16 cellular contexts compared by ENCODE assay signal in genomic region chr15:68176601-68177000, GRCh38. TPM values are rescaled to one million over a fixed set of nuclear protein-coding genes. Genes with fewer than 3 reads are reported as not detected.
DNase-seq lines count a peak whose midpoint lies in the region; ATAC-seq, FAIRE-seq and TF ChIP-seq lines count a peak whose summit lies in the region.
"Had no signal": no experiment of that assay in that cellular context is flagged by ENCODE, and none has a peak within 500 bp of the region (broad histone marks: within the 10 kb centered on the region; RNA-seq: fewer than 3 reads in every experiment).

No MANE protein-coding gene starts in this region.

- intact Hi-C loops in IMR-90 (cut with micrococcal nuclease) (no loop called here), spleen (cut with DNase I; ENCODE audit: low total_unique reads) (loop anchor here (10.0 kb wide), 1 partner anchor 58 kb away; no protein-coding TSS in a partner anchor), kidney (cut with DNase I) (no loop called here)

- no peak overlapping the region for H2BK120ac ChIP-seq in IMR-90 (ENCODE audit: low read depth, low read length)

- H2AK5ac ChIP-seq in IMR-90 (ENCODE audit: low read depth, low read length), result no peak overlapping the region

- H3K27me3 ChIP-seq in IMR-90 (ENCODE audit: control insufficient read depth, insufficient read depth, low read length) (no peaks in the 10 kb centered on the region), osteoblast (ENCODE audit: insufficient read depth, low read length) (no peaks in the 10 kb centered on the region), spleen (replicated peaks in 1 of 7) (no peaks in the 10 kb centered on the region)

- H3K79me1 ChIP-seq in IMR-90 (ENCODE audit: low read depth in 1 of 2, low read length in 2 of 2), result peaks cover 8 to 10% of the 10 kb centered on the region in 2 experiments; a peak in 3 of 4 replicates

- no peak for ATAC-seq in IMR-90 (ENCODE audit: low read depth)

- H3K79me2 ChIP-seq in osteoblast (ENCODE audit: insufficient read depth, low read length), result no peaks in the 10 kb centered on the region

- no peak overlapping the region for H3K27ac ChIP-seq in IMR-90 (ENCODE audit: insufficient read depth, low read length)
- H3K27ac ChIP-seq in osteoblast (ENCODE audit: low read depth, low read length), result peak overlapping the region; percentile 55
- no peak overlapping the region for H3K27ac ChIP-seq in spleen
- no peak overlapping the region for H3K27ac ChIP-seq in kidney (ENCODE audit: low read depth in 2 of 2, low read length in 2 of 2)
- no peak overlapping the region for H3K27ac ChIP-seq in caudate nucleus (ENCODE audit: low read depth, low read length)
- H3K27ac ChIP-seq: PC-9 had no signal

- no peak for TF ChIP-seq POLR2A in IMR-90 (IDR thresholded peaks at IDR 0.05; ENCODE audit: low read depth, low read length)
- TF ChIP-seq POLR2A in spleen (IDR thresholded peaks at IDR 0.05), result no peak

- DNase-seq in AG20443 (ENCODE audit: low spot score) (peak; percentile 45), IMR-90 (no peak), fibroblast of gingiva (ENCODE audit: low read depth) (peak; percentile 60), osteoblast (ENCODE audit: insufficient read length, low spot score, missing footprints) (no peak), spleen (no peak), kidney (no peak), caudate nucleus (lab: John Stamatoyannopoulos, UW) (no peak)
- DNase-seq: CD4-positive, CD25-positive, alpha-beta regulatory T cell; H7; Karpas-422; MM.1S; NCI-H1105; NCI-H1694; NCI-H510A treated with DMSO at 0.1 percent for 48 hours; NCI-H82; PC-9 had no signal

- no peak overlapping the region for H3K18ac ChIP-seq in IMR-90 (ENCODE audit: low read depth, low read length)

- H3K36me3 ChIP-seq in IMR-90 (ENCODE audit: control insufficient read depth, insufficient read depth, low read length) (peaks cover 12% of the 10 kb centered on the region), osteoblast (ENCODE audit: insufficient read depth, low read length) (peaks cover 23% of the 10 kb centered on the region), spleen (peaks cover 0 to 99% (median 41%) of the 10 kb centered on the region in 6 donors), kidney (ENCODE audit: control insufficient read depth in 1 of 2, insufficient read depth in 2 of 2, low read length in 2 of 2) (peaks cover 18 to 24% of the 10 kb centered on the region in 2 donors)

- H2BK20ac ChIP-seq in IMR-90 (ENCODE audit: low read depth, low read length), result no peak overlapping the region

- in situ Hi-C loops in IMR-90 (cut with MboI; ENCODE audit: low sequenced_read_pairs), result no loop called here

- TF ChIP-seq CTCF in IMR-90 (conservative IDR thresholded peaks at IDR 0.05; ENCODE audit: low read depth, low read length) (no peak), osteoblast (IDR thresholded peaks at IDR 0.05; ENCODE audit: extremely low read depth, low read depth, low read length) (no peak), spleen (IDR thresholded peaks at IDR 0.05 in 8 of 11, conservative IDR thresholded peaks at IDR 0.05 in 3 of 11) (no peak), kidney (IDR thresholded peaks at IDR 0.05; ENCODE audit: borderline replicate concordance, extremely low read depth, insufficient read depth) (no peak)

- H3K9me1 ChIP-seq in IMR-90 (ENCODE audit: insufficient read depth, low read length), result peaks cover 9% of the 10 kb centered on the region

- H3K14ac ChIP-seq in IMR-90 (replicated peaks; ENCODE audit: low read depth, low read length), result no peak overlapping the region

- H3K4me3 ChIP-seq in IMR-90 (ENCODE audit: insufficient read depth, low read depth, low read length), result no peak overlapping the region
- H3K4me3 ChIP-seq in osteoblast (ENCODE audit: insufficient read depth, low read length), result no peak overlapping the region
- no peak overlapping the region for H3K4me3 ChIP-seq in spleen
- H3K4me3 ChIP-seq in kidney (ENCODE audit: low read length in 2 of 2), result no peak overlapping the region
- H3K4me3 ChIP-seq: PC-9 had no signal

- no peak overlapping the region for H3K56ac ChIP-seq in IMR-90 (ENCODE audit: extremely low read depth, insufficient read depth, low read length)

- no CpG with 5 or more reads among the region's 3 CpGs for WGBS in IMR-90 (ENCODE audit: extremely low coverage in 2 of 2, insufficient read length in 1 of 2), 2 experiments
- WGBS in spleen, 5 donors, result 95 to 97% (median 96%) methylated on average over 3 of the region's 3 CpGs

- no peak overlapping the region for H4K8ac ChIP-seq in IMR-90 (ENCODE audit: low read depth in 2 of 2, low read length in 2 of 2)

- peak overlapping the region; percentile 23 for H2BK5ac ChIP-seq in IMR-90 (ENCODE audit: low read depth, low read length, poor library complexity, severe bottlenecking)

- CTCF ChIA-PET in IMR-90 (lab: Yijun Ruan, JAX), result interaction anchor here (0.7 kb wide), 1 partner anchor 8 kb away, joined by 3 read pairs; no protein-coding TSS in a partner anchor

- H4K20me1 ChIP-seq in IMR-90 (ENCODE audit: insufficient read depth, low read length) (no peaks in the 10 kb centered on the region), osteoblast (ENCODE audit: insufficient read depth, low read length) (no peaks in the 10 kb centered on the region)

- no peaks in the 10 kb centered on the region for H3K9me3 ChIP-seq in IMR-90 (ENCODE audit: control insufficient read depth, insufficient read depth, low read length)
- H3K9me3 ChIP-seq in osteoblast (ENCODE audit: low read depth, low read length), result no peaks in the 10 kb centered on the region
- H3K9me3 ChIP-seq in spleen, result no peaks in the 10 kb centered on the region
- H3K9me3 ChIP-seq in kidney (ENCODE audit: control insufficient read depth in 1 of 2, low read length in 2 of 2), result no peaks in the 10 kb centered on the region

- TF ChIP-seq RAD21 in IMR-90 (IDR thresholded peaks at IDR 0.05; ENCODE audit: low read length), result no peak

- H3K9ac ChIP-seq in IMR-90 (ENCODE audit: low read depth, low read length), result no peak overlapping the region
- no peak overlapping the region for H3K9ac ChIP-seq in kidney (ENCODE audit: low read length in 2 of 2)

- no peak overlapping the region for H2AK9ac ChIP-seq in IMR-90 (replicated peaks; ENCODE audit: low read depth, low read length, poor library complexity)

- H3K4ac ChIP-seq in IMR-90 (ENCODE audit: low read depth, low read length), result no peak overlapping the region

- BruUV-seq in IMR-90 (replicated peaks; lab: Mats Ljungman, UMichigan), result no TSS peak

- POLR2A ChIA-PET in IMR-90 (lab: Charles Lee; ENCODE audit: unreplicated experiment), result no interaction called here

- H3K23ac ChIP-seq in IMR-90 (ENCODE audit: low read depth, low read length), result no peak overlapping the region

- no peak for FAIRE-seq in kidney (lab: Jason Lieb, UNC)

- H4K5ac ChIP-seq in IMR-90 (ENCODE audit: low read depth, low read length), result 0 out of 2 replicates have a peak overlapping the region, but pooled peaks have one; percentile 2

- dilution Hi-C loops in IMR-90 (cut with HindIII; ENCODE audit: low sequenced_read_pairs, unreplicated experiment), result no loop called here

- H4K91ac ChIP-seq in IMR-90 (ENCODE audit: insufficient read depth, low read depth, low read length), result no peak overlapping the region

- H3K4me1 ChIP-seq in IMR-90 (ENCODE audit: control insufficient read depth, insufficient read depth, low read length) (peaks cover 6% of the 10 kb centered on the region), osteoblast (ENCODE audit: insufficient read depth, low read length) (peaks cover 22% of the 10 kb centered on the region), spleen (peaks cover 0 to 7% (median 0%) of the 10 kb centered on the region in 6 donors), kidney (ENCODE audit: control insufficient read depth in 1 of 2, insufficient read depth in 1 of 2, low read depth in 1 of 2, low read length in 2 of 2) (no peaks in the 10 kb centered on the region)

- peak overlapping the region; percentile 40; the same call in 1 of the 2 replicates for H3K4me2 ChIP-seq in IMR-90 (ENCODE audit: low read depth, low read length)
- H3K4me2 ChIP-seq in osteoblast (ENCODE audit: insufficient read depth, low read length), result peak overlapping the region; percentile 31
- H3K4me2 ChIP-seq: PC-9 had no signal

- no peak overlapping the region for H2AFZ ChIP-seq in IMR-90 (replicated peaks; ENCODE audit: low read length, poor library complexity)
- H2AFZ ChIP-seq in osteoblast (ENCODE audit: low read length), result no peak overlapping the region
- H2AFZ ChIP-seq: PC-9 had no signal

- H2BK15ac ChIP-seq in IMR-90 (ENCODE audit: low read depth, low read length), result no peak overlapping the region

TF ChIP-seq in IMR-90, 13 proteins besides CTCF, POLR2A, EP300 and RAD21 (continues in another document):
- TF ChIP-seq CHD1 (IDR thresholded peaks at IDR 0.05; ENCODE audit: low read depth, low read length) (no peak), RCOR1 (IDR thresholded peaks at IDR 0.05; ENCODE audit: insufficient replicate concordance, low read length) (no peak), SMC3 (IDR thresholded peaks at IDR 0.05; ENCODE audit: low read depth, low read length) (no peak), MXI1 (IDR thresholded peaks at IDR 0.05; ENCODE audit: borderline replicate concordance, low read depth, low read length) (no peak), CEBPB (IDR thresholded peaks at IDR 0.05; ENCODE audit: low read depth, low read length) (peak; percentile 19; the same call in 1 of the 2 replicates), MAZ (IDR thresholded peaks at IDR 0.05; ENCODE audit: borderline replicate concordance, low read depth, low read length) (no peak)

RNA-seq across cellular contexts. Expression of gene CALML4, which starts 28.5 kb away (rescaled TPM):
- 0.36 and 0.56 TPM in 2 replicates for total RNA-seq in IMR-90 (2012; rRNA removed)
- polyA plus RNA-seq in IMR-90 (2012; rRNA removed), result 0.89 and 1.3 TPM in 2 replicates
- 0.25 and 0.43 TPM in 2 replicates for polyA plus RNA-seq in IMR-90 (2012; cell fraction: cytosol; rRNA removed)
- polyA plus RNA-seq in IMR-90 (2012; cell fraction: nucleus; rRNA removed; ENCODE audit: low replicate concordance), result 2.5 and 7.9 TPM in 2 replicates
- total RNA-seq in osteoblast, result 1.2 and 2.2 TPM in 2 replicates
- 10 to 100 TPM in 3 of 7 donors, 1 to 10 TPM in 4; 7.8 to 11.2 (median 9.7) TPM for total RNA-seq in spleen
- 10 to 100 TPM in 2 of 3 donors, 1 to 10 TPM in 1; 8.2 to 15.9 (median 13.2) TPM for polyA plus RNA-seq in spleen
- 17.4 TPM for total RNA-seq in kidney
- polyA plus RNA-seq in kidney (ENCODE audit: insufficient read depth, low read depth, low replicate concordance), result 54.7 TPM

RNA-seq across cellular contexts. Expression of gene CLN6, which starts 52.9 kb away (rescaled TPM):
- total RNA-seq in IMR-90 (2012; rRNA removed) (5.3 and 6.5 TPM in 2 replicates), osteoblast (15.2 and 20.3 TPM in 2 replicates), spleen (10 to 100 TPM; 25.0 to 38.6 (median 29.7) TPM), kidney (36.6 TPM)
- polyA plus RNA-seq in IMR-90 (2012; rRNA removed) (31.9 and 33.8 TPM in 2 replicates), spleen (10 to 100 TPM in 2 of 3 donors, 1 to 10 TPM in 1; 9.8 to 21.7 (median 18.1) TPM), kidney (ENCODE audit: insufficient read depth, low read depth, low replicate concordance) (30.8 TPM)
- 7.8 and 31.2 TPM in 2 replicates for polyA plus RNA-seq in IMR-90 (2012; cell fraction: cytosol; rRNA removed)
- 26.1 and 47.2 TPM in 2 replicates for polyA plus RNA-seq in IMR-90 (2012; cell fraction: nucleus; rRNA removed; ENCODE audit: low replicate concordance)

Comparison
In these comparisons a context has a peak if more than half of its experiments do, and no peak if none do; other contexts are left out.
1. DNase-seq: peak in AG20443 (single experiment) and fibroblast of gingiva (single experiment); none in IMR-90 (single experiment), osteoblast (single experiment), spleen (single experiment), kidney (single experiment) and caudate nucleus (0 of 61).